8 cellular contexts compared by ENCODE assay signal in genomic region chrX:65601126-65601525, GRCh38.
DNase-seq lines count a peak whose midpoint lies in the region; ATAC-seq and FAIRE-seq lines count a peak whose summit lies in the region.

No MANE protein-coding gene starts in this region.

- peaks cover 29% of the 10 kb centered on the region for H3K4me1 Mint-ChIP-seq in memory B cell

- peak overlapping the region; percentile 75 for H3K27ac Mint-ChIP-seq in memory B cell

- H3K27me3 Mint-ChIP-seq in memory B cell = no peaks in the 10 kb centered on the region

- H3K4me3 ChIP-seq in adipocyte (ENCODE audit: low read length) = no peak overlapping the region

- H3K36me3 Mint-ChIP-seq in memory B cell = peaks cover 3% of the 10 kb centered on the region

- peak overlapping the region; percentile 22 for H3K9ac ChIP-seq in adipocyte (ENCODE audit: low read length)

- H3K27me3 ChIP-seq in adipocyte (replicated peaks; ENCODE audit: control insufficient read depth, insufficient read depth, low read length) = peaks cover 4% of the 10 kb centered on the region

- FAIRE-seq in frontal cortex (lab: Jason Lieb, UNC) = no peak

- peak overlapping the region; percentile 23 for H3K27ac ChIP-seq in temporal lobe (ENCODE audit: low read depth, low read length)

- no peak for DNase-seq in activated CD4-positive, CD25-positive, alpha-beta regulatory T cell (lab: John Stamatoyannopoulos, UW)
- no peak for DNase-seq in adipocyte (ENCODE audit: low read depth)
- no peak for DNase-seq in memory B cell (ENCODE audit: low spot score in 2 of 2)
- no peak for DNase-seq in frontal cortex (ENCODE audit: low spot score in 2 of 2)

- H3K4me3 Mint-ChIP-seq in memory B cell = no peak overlapping the region

- peak; percentile 12 to 39 for ATAC-seq in activated CD4-positive, CD25-positive, alpha-beta regulatory T cell treated with anti-CD3 and anti-CD28 coated beads, Interleukin-2, amount 50 U/mL, for 24 hours
- ATAC-seq in memory B cell (ENCODE audit: low read depth) = no peak
- no peak for ATAC-seq in HG02870 (IDR thresholded peaks at IDR 0.05; ENCODE audit: unreplicated experiment)
- ATAC-seq in GM18867 (IDR thresholded peaks at IDR 0.05; ENCODE audit: unreplicated experiment) = no peak

- H3K9me3 Mint-ChIP-seq in memory B cell = peaks cover 3% of the 10 kb centered on the region

- no peaks in the 10 kb centered on the region for H3K9me3 ChIP-seq in adipocyte (ENCODE audit: control insufficient read depth, low read length)

- H3K4me1 ChIP-seq in adipocyte (ENCODE audit: control insufficient read depth, insufficient read depth, low read length) = peaks cover 20% of the 10 kb centered on the region

- no peaks in the 10 kb centered on the region for H3K36me3 ChIP-seq in adipocyte (ENCODE audit: control insufficient read depth, insufficient read depth, low read length, severe bottlenecking)

Comparison
In these comparisons a context has a peak if more than half of its experiments do, and no peak if none do; other contexts are left out.
1. ATAC-seq: peak in activated CD4-positive, CD25-positive, alpha-beta regulatory T cell treated with anti-CD3 and anti-CD28 coated beads, Interleukin-2, amount 50 U/mL, for 24 hours (2 of 2); none in memory B cell (single experiment), HG02870 (single experiment) and GM18867 (single experiment).